In the genomic region with DNA sequence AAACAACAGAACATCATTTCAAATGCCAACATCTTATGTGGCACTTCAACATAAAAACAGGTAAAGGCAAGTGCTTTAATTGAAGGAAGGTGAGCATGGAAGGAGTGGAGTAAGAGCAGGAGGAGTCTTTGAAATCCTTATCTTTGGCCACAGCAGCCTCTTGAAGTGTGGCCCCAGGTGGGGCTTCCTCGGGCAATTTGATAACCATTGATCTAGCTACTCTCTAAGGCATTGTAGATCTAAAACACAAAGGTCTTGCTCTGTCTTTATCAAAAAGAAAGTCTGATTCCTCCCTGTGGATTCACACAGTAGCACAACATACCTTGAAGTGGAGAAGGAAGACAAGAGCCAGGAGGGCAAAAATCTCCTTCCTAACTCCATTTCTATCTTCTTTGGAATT, we compare ENCODE assay signal across 22 cellular contexts.
"Had no signal": no experiment of that assay in that cellular context is flagged by ENCODE, and none has a peak within 500 bp of the region (broad histone marks: within the 10 kb centered on the region; RNA-seq: fewer than 3 reads in every experiment).

No MANE protein-coding gene starts in this region.

- H3K36me3 ChIP-seq: gastrocnemius medialis, stomach, suprapubic skin, tibial artery had no signal

- H3K4me1 Mint-ChIP-seq: central memory CD8-positive, alpha-beta T cell had no signal

- FAIRE-seq: bronchial epithelial cell had no signal

- H3K36me3 Mint-ChIP-seq: activated naive CD8-positive, alpha-beta T cell; natural killer cell; stimulated activated naive B cell treated with anti-CD40 and anti-IgM and Interleukin-4, amounts not matched to agents 10 μg/mL and 1 μg/mL and 100 μg/mL, for 72 hours had no signal

- DNase-seq: activated CD4-positive, alpha-beta T cell treated with anti-CD3 and anti-CD28 coated beads for 4 hours; activated CD4-positive, alpha-beta T cell treated with anti-CD3 and anti-CD28 coated beads, Interleukin-2, amount 50 U/mL, for 4 hours; activated naive CD4-positive, alpha-beta T cell; activated T-cell treated with anti-CD3 and anti-CD28 coated beads, Interleukin-2, amount 50 U/mL, for 48 hours; anterior cingulate cortex; effector CD4-positive, alpha-beta T cell; gastrocnemius medialis; glutamatergic neuron; islet precursor cell; left ventricle myocardium superior; mammary epithelial cell; midbrain; natural killer cell; stimulated activated CD4-positive, alpha-beta T cell treated with anti-CD3 and anti-CD28 coated beads, Interleukin-12 subunit alpha, Interleukin-12 subunit beta, amount 100 ng/mL, for 4 hours; stimulated activated naive B cell treated with anti-CD40 and anti-IgM and Interleukin-4, amounts not matched to agents 10 μg/mL and 1 μg/mL and 100 μg/mL, for 72 hours; stomach; T-helper 1 cell; tibial artery had no signal

- H3K4me1 ChIP-seq: gastrocnemius medialis, tibial artery had no signal

- H3K9me3 Mint-ChIP-seq: central memory CD8-positive, alpha-beta T cell; natural killer cell; stimulated activated naive B cell treated with anti-CD40 and anti-IgM and Interleukin-4, amounts not matched to agents 10 μg/mL and 1 μg/mL and 100 μg/mL, for 72 hours had no signal

- H3K9me3 ChIP-seq: gastrocnemius medialis, stomach, suprapubic skin, tibial artery had no signal

- H3K27ac Mint-ChIP-seq: activated naive CD8-positive, alpha-beta T cell; natural killer cell; stimulated activated naive B cell treated with anti-CD40 and anti-IgM and Interleukin-4, amounts not matched to agents 10 μg/mL and 1 μg/mL and 100 μg/mL, for 72 hours had no signal

- ATAC-seq: gastrocnemius medialis; left ventricle myocardium superior; natural killer cell; stimulated activated naive B cell treated with anti-CD40 and anti-IgM and Interleukin-4, amounts not matched to agents 10 μg/mL and 1 μg/mL and 100 μg/mL, for 72 hours had no signal

- H3K27ac ChIP-seq: gastrocnemius medialis, stomach, suprapubic skin, tibial artery had no signal

- H3K4me3 Mint-ChIP-seq: activated naive CD8-positive, alpha-beta T cell; central memory CD8-positive, alpha-beta T cell; natural killer cell; stimulated activated naive B cell treated with anti-CD40 and anti-IgM and Interleukin-4, amounts not matched to agents 10 μg/mL and 1 μg/mL and 100 μg/mL, for 72 hours had no signal

- H3K4me3 ChIP-seq: gastrocnemius medialis, stomach, suprapubic skin, tibial artery had no signal

- H3K27me3 Mint-ChIP-seq: activated naive CD8-positive, alpha-beta T cell; central memory CD8-positive, alpha-beta T cell; stimulated activated naive B cell treated with anti-CD40 and anti-IgM and Interleukin-4, amounts not matched to agents 10 μg/mL and 1 μg/mL and 100 μg/mL, for 72 hours had no signal

- H3K27me3 ChIP-seq: gastrocnemius medialis, stomach, suprapubic skin, tibial artery had no signal
